Comparison of ENCODE assay signal across 8 cellular contexts in genomic region chr2:218044599-218044998, GRCh38. TPM values are rescaled to one million over a fixed set of nuclear protein-coding genes. Genes with fewer than 3 reads are reported as not detected.
"Had no signal": no experiment of that assay in that cellular context is flagged by ENCODE, and none has a peak within 500 bp of the region (broad histone marks: within the 10 kb centered on the region; RNA-seq: fewer than 3 reads in every experiment).

No MANE protein-coding gene starts in this region.

RNA-seq across cellular contexts. Expression of gene RUFY4, which starts 24.5 kb away (rescaled TPM):
- total RNA-seq: stomach, suprapubic skin, temporal lobe, thyroid gland, tibial nerve, upper lobe of right lung, urinary bladder, vagina had no signal
